1 cellular context compared by ENCODE assay signal in genomic region chr11:118202599-118203422, GRCh38.
TF ChIP-seq lines count a peak whose summit lies in the region.

No MANE protein-coding gene starts in this region.

TF ChIP-seq in HepG2, 621 proteins besides CTCF, POLR2A, EP300 and RAD21 (continued from another document and continues in another):
- TF ChIP-seq, protein P1, sequence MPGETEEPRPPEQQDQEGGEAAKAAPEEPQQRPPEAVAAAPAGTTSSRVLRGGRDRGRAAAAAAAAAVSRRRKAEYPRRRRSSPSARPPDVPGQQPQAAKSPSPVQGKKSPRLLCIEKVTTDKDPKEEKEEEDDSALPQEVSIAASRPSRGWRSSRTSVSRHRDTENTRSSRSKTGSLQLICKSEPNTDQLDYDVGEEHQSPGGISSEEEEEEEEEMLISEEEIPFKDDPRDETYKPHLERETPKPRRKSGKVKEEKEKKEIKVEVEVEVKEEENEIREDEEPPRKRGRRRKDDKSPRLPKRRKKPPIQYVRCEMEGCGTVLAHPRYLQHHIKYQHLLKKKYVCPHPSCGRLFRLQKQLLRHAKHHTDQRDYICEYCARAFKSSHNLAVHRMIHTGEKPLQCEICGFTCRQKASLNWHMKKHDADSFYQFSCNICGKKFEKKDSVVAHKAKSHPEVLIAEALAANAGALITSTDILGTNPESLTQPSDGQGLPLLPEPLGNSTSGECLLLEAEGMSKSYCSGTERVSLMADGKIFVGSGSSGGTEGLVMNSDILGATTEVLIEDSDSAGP (CRISPR knock-in tag; IDR thresholded peaks at IDR 0.05; ENCODE audit: borderline replicate concordance) = peak; percentile 58; the same call in 1 of the 2 replicates
- TF ChIP-seq ZEB1 (IDR thresholded peaks at IDR 0.05; ENCODE audit: insufficient replicate concordance, low read depth) (peak; percentile 10), MEIS2 (CRISPR knock-in tag; IDR thresholded peaks at IDR 0.05) (peak; percentile 78; the same call in 1 of the 2 replicates), MIXL1 (CRISPR knock-in tag; IDR thresholded peaks at IDR 0.05) (peak; percentile 97), THAP8 (CRISPR knock-in tag; IDR thresholded peaks at IDR 0.05; ENCODE audit: borderline replicate concordance) (no peak), ZNF564 (CRISPR knock-in tag; IDR thresholded peaks at IDR 0.05) (no peak; the same call in 1 of the 2 replicates), SNAPC4 (CRISPR knock-in tag; IDR thresholded peaks at IDR 0.05) (peak; percentile 31; the same call in 1 of the 2 replicates), IKZF4 (CRISPR knock-in tag; IDR thresholded peaks at IDR 0.05; ENCODE audit: borderline replicate concordance, low read depth, not compliant biosample characterization) (peak; percentile 12), TEAD2 (CRISPR knock-in tag; IDR thresholded peaks at IDR 0.05) (no peak), HNF4A (CRISPR knock-in tag; IDR thresholded peaks at IDR 0.05) (peak; percentile 94), HNRNPH1 (optimal IDR thresholded peaks at IDR 0.05; ENCODE audit: low read depth, low read length) (no peak), KAT2B (IDR thresholded peaks at IDR 0.05; ENCODE audit: borderline replicate concordance, low read depth, low read length) (no peak), ZNF75D (CRISPR knock-in tag; IDR thresholded peaks at IDR 0.05; ENCODE audit: borderline replicate concordance) (no peak), ZNF260 (CRISPR knock-in tag; IDR thresholded peaks at IDR 0.05; ENCODE audit: borderline replicate concordance, low read depth) (no peak), GABPB1 (CRISPR knock-in tag; IDR thresholded peaks at IDR 0.05) (peak; percentile 45; the same call in 1 of the 2 replicates), ZBTB26 (CRISPR knock-in tag; IDR thresholded peaks at IDR 0.05; ENCODE audit: borderline replicate concordance) (peak; percentile 92; the same call in 1 of the 2 replicates), KAT8 (CRISPR knock-in tag; IDR thresholded peaks at IDR 0.05) (peak; percentile 85), ZNF749 (CRISPR knock-in tag; IDR thresholded peaks at IDR 0.05; ENCODE audit: borderline replicate concordance) (no peak; the same call in 1 of the 2 replicates), ZSCAN5A (CRISPR knock-in tag; IDR thresholded peaks at IDR 0.05; ENCODE audit: borderline replicate concordance) (0 out of 2 replicates have a peak, but pooled peaks have one; percentile 53), YEATS2 (CRISPR knock-in tag; IDR thresholded peaks at IDR 0.05; ENCODE audit: borderline replicate concordance) (peak; percentile 64; the same call in 1 of the 2 replicates), PAWR (CRISPR knock-in tag; IDR thresholded peaks at IDR 0.05; ENCODE audit: borderline replicate concordance) (no peak), SKIL (CRISPR knock-in tag; IDR thresholded peaks at IDR 0.05; ENCODE audit: borderline replicate concordance) (peak; percentile 62), SMAD1 (CRISPR knock-in tag; IDR thresholded peaks at IDR 0.05; ENCODE audit: borderline replicate concordance, low read depth) (0 out of 2 replicates have a peak, but pooled peaks have one; percentile 17), ZNF652 (CRISPR knock-in tag; IDR thresholded peaks at IDR 0.05; ENCODE audit: borderline replicate concordance, low read depth) (peak; percentile 97), ZNF136 (CRISPR knock-in tag; IDR thresholded peaks at IDR 0.05; ENCODE audit: low read depth) (no peak)
- TF ChIP-seq, protein P2, sequence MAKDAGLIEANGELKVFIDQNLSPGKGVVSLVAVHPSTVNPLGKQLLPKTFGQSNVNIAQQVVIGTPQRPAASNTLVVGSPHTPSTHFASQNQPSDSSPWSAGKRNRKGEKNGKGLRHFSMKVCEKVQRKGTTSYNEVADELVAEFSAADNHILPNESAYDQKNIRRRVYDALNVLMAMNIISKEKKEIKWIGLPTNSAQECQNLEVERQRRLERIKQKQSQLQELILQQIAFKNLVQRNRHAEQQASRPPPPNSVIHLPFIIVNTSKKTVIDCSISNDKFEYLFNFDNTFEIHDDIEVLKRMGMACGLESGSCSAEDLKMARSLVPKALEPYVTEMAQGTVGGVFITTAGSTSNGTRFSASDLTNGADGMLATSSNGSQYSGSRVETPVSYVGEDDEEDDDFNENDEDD (CRISPR knock-in tag; IDR thresholded peaks at IDR 0.05; ENCODE audit: borderline replicate concordance) = peak; percentile 44; the same call in 1 of the 2 replicates
- TF ChIP-seq, protein P3, sequence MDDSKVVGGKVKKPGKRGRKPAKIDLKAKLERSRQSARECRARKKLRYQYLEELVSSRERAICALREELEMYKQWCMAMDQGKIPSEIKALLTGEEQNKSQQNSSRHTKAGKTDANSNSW (CRISPR knock-in tag; IDR thresholded peaks at IDR 0.05; ENCODE audit: borderline replicate concordance) = no peak
- TF ChIP-seq, protein P4, sequence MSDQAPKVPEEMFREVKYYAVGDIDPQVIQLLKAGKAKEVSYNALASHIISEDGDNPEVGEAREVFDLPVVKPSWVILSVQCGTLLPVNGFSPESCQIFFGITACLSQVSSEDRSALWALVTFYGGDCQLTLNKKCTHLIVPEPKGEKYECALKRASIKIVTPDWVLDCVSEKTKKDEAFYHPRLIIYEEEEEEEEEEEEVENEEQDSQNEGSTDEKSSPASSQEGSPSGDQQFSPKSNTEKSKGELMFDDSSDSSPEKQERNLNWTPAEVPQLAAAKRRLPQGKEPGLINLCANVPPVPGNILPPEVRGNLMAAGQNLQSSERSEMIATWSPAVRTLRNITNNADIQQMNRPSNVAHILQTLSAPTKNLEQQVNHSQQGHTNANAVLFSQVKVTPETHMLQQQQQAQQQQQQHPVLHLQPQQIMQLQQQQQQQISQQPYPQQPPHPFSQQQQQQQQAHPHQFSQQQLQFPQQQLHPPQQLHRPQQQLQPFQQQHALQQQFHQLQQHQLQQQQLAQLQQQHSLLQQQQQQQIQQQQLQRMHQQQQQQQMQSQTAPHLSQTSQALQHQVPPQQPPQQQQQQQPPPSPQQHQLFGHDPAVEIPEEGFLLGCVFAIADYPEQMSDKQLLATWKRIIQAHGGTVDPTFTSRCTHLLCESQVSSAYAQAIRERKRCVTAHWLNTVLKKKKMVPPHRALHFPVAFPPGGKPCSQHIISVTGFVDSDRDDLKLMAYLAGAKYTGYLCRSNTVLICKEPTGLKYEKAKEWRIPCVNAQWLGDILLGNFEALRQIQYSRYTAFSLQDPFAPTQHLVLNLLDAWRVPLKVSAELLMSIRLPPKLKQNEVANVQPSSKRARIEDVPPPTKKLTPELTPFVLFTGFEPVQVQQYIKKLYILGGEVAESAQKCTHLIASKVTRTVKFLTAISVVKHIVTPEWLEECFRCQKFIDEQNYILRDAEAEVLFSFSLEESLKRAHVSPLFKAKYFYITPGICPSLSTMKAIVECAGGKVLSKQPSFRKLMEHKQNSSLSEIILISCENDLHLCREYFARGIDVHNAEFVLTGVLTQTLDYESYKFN (CRISPR knock-in tag; conservative IDR thresholded peaks at IDR 0.05) = peak; percentile 99
- TF ChIP-seq, protein P5, sequence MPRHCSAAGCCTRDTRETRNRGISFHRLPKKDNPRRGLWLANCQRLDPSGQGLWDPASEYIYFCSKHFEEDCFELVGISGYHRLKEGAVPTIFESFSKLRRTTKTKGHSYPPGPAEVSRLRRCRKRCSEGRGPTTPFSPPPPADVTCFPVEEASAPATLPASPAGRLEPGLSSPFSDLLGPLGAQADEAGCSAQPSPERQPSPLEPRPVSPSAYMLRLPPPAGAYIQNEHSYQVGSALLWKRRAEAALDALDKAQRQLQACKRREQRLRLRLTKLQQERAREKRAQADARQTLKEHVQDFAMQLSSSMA (CRISPR knock-in tag; IDR thresholded peaks at IDR 0.05) = no peak
- TF ChIP-seq, protein P6, sequence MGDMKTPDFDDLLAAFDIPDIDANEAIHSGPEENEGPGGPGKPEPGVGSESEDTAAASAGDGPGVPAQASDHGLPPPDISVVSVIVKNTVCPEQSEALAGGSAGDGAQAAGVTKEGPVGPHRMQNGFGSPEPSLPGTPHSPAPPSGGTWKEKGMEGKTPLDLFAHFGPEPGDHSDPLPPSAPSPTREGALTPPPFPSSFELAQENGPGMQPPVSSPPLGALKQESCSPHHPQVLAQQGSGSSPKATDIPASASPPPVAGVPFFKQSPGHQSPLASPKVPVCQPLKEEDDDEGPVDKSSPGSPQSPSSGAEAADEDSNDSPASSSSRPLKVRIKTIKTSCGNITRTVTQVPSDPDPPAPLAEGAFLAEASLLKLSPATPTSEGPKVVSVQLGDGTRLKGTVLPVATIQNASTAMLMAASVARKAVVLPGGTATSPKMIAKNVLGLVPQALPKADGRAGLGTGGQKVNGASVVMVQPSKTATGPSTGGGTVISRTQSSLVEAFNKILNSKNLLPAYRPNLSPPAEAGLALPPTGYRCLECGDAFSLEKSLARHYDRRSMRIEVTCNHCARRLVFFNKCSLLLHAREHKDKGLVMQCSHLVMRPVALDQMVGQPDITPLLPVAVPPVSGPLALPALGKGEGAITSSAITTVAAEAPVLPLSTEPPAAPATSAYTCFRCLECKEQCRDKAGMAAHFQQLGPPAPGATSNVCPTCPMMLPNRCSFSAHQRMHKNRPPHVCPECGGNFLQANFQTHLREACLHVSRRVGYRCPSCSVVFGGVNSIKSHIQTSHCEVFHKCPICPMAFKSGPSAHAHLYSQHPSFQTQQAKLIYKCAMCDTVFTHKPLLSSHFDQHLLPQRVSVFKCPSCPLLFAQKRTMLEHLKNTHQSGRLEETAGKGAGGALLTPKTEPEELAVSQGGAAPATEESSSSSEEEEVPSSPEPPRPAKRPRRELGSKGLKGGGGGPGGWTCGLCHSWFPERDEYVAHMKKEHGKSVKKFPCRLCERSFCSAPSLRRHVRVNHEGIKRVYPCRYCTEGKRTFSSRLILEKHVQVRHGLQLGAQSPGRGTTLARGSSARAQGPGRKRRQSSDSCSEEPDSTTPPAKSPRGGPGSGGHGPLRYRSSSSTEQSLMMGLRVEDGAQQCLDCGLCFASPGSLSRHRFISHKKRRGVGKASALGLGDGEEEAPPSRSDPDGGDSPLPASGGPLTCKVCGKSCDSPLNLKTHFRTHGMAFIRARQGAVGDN (CRISPR knock-in tag; IDR thresholded peaks at IDR 0.05) = peak; percentile 83
